In the genomic region with DNA sequence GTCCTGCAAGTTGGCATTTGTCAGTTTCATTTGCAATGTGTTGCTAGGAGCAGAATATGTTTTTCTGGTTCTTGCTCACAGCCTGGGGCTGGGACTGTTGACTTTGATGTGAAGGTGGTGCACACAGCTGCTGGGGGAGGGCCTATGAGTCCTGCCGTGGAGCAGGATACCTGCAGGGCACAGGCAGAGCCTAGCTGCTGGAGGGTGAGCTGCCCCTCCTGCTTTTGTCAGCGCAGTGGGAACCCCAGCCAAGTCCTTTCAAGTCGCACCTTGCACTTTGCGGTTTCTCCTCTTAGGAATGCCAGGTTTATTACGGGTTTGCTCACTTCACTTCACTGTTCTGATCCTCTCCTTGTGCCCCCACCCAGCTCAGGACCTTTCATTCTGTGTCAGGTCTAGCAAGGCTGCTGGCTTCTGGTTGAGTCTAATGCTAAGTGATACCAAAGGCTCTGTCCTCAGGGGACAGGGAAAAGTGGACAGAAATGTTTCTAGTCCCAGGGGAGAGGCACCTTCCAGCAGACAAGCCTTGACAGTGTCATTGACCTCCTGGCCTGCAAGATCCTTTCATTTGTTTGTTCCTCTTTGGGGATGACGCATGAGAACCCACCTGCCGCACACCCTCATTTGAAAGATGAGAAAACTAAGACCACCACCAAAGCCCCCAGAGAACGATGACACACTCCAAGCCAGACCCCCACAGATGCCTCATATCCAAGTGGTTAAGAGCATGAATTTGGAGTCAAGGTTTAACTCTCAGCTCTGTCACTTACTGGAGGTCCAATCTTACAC, we compare ENCODE assay signal across 15 cellular contexts. TPM values are rescaled to one million over a fixed set of nuclear protein-coding genes. Genes with fewer than 3 reads are reported as not detected.
DNase-seq lines count a peak whose midpoint lies in the region; ATAC-seq, FAIRE-seq and TF ChIP-seq lines count a peak whose summit lies in the region.
"Had no signal": no experiment of that assay in that cellular context is flagged by ENCODE, and none has a peak within 500 bp of the region (broad histone marks: within the 10 kb centered on the region; RNA-seq: fewer than 3 reads in every experiment).

No MANE protein-coding gene starts in this region.

- DNase-seq in GM12892 (ENCODE audit: insufficient read length) (no peak), NCI-H146 (lab: John Stamatoyannopoulos, UW) (peak; percentile 21), MCF 10A (ENCODE audit: unreplicated experiment) (peak; percentile 89), mucosa of gallbladder (ENCODE audit: low spot score) (peak; percentile 6), OCI-M1 (lab: John Stamatoyannopoulos, UW) (no peak), GM13977 (ENCODE audit: low spot score) (no peak)
- no peak for DNase-seq in NK-92 treated with Interleukin-12 subunit alpha and Interleukin-12 subunit beta, amount 100 ng/mL, for 24 hours (lab: John Stamatoyannopoulos, UW)
- DNase-seq: CD4-positive, CD25-positive, alpha-beta regulatory T cell; heart right ventricle; mesenchymal stem cell; SK-N-SH had no signal

- CTCF ChIA-PET in MCF 10A (lab: Yijun Ruan, JAX) = interaction anchor here (0.6 to 14.1 kb wide), 9 partner anchors 18 to 331 kb away, joined by 3 to 426 read pairs (median 4); no protein-coding TSS in a partner anchor

- FAIRE-seq in GM12892 (lab: Jason Lieb, UNC) = peak; percentile 5

- in situ Hi-C loops in GM13977 (cut with MboI; ENCODE audit: low pct_unique_long_range_greater_than_20kb, low sequenced_read_pairs, unreplicated experiment) = no loop called here

- H3K27ac Mint-ChIP-seq in MCF 10A (ENCODE audit: low read depth, unreplicated experiment) = no peak overlapping the region
- H3K27ac Mint-ChIP-seq: activated naive CD4-positive, alpha-beta T cell treated with anti-CD3 and anti-CD28 coated beads, Interleukin-2, amount 50 U/mL, for 24 hours; CD4-positive, CD25-positive, alpha-beta regulatory T cell; dendritic cell treated with granulocyte-macrophage colony-stimulating factor and Interleukin-4, amounts not matched to agents 40 ng/mL and 50 ng/mL, for 4 days had no signal

- H3K36me3 Mint-ChIP-seq in MCF 10A (ENCODE audit: insufficient read depth, unreplicated experiment) = no peaks in the 10 kb centered on the region
- H3K36me3 Mint-ChIP-seq: CD4-positive, CD25-positive, alpha-beta regulatory T cell had no signal

- peaks cover 19% of the 10 kb centered on the region for H3K4me1 Mint-ChIP-seq in MCF 10A (ENCODE audit: insufficient read depth, unreplicated experiment)
- H3K4me1 Mint-ChIP-seq: activated naive CD4-positive, alpha-beta T cell treated with anti-CD3 and anti-CD28 coated beads, Interleukin-2, amount 50 U/mL, for 24 hours; CD4-positive, CD25-positive, alpha-beta regulatory T cell had no signal

- H3K27me3 Mint-ChIP-seq in MCF 10A (ENCODE audit: insufficient read depth, unreplicated experiment) = peaks cover 14% of the 10 kb centered on the region

- POLR2A ChIA-PET in MCF 10A (lab: Yijun Ruan, JAX) = interaction anchor here (0.5 to 1.8 kb wide), 12 partner anchors 9 to 772 kb away, joined by 3 to 9 read pairs (median 4); no protein-coding TSS in a partner anchor

- no peak for TF ChIP-seq POLR2A in GM12892 (IDR thresholded peaks at IDR 0.05; ENCODE audit: low read depth, low read length)

- H3K4me3 Mint-ChIP-seq in MCF 10A (ENCODE audit: unreplicated experiment) = no peak overlapping the region
- H3K4me3 Mint-ChIP-seq: activated naive CD4-positive, alpha-beta T cell treated with anti-CD3 and anti-CD28 coated beads, Interleukin-2, amount 50 U/mL, for 24 hours; CD4-positive, CD25-positive, alpha-beta regulatory T cell; dendritic cell treated with granulocyte-macrophage colony-stimulating factor and Interleukin-4, amounts not matched to agents 40 ng/mL and 50 ng/mL, for 4 days had no signal

- TF ChIP-seq CTCF in MCF 10A (IDR thresholded peaks at IDR 0.05; ENCODE audit: unreplicated experiment) (no peak), GM13977 (IDR thresholded peaks at IDR 0.05; ENCODE audit: extremely low read depth, insufficient read depth, missing control alignments) (no peak)

- intact Hi-C loops in MCF 10A (cut with micrococcal nuclease) = no loop called here

- no peak for ATAC-seq in GM21367 (IDR thresholded peaks at IDR 0.05; ENCODE audit: unreplicated experiment)
- ATAC-seq: heart right ventricle had no signal

- no TSS peak for BruUV-seq in MCF 10A (replicated peaks; lab: Mats Ljungman, UMichigan)

- H3K9me3 Mint-ChIP-seq in MCF 10A (ENCODE audit: unreplicated experiment) = no peaks in the 10 kb centered on the region
- H3K9me3 Mint-ChIP-seq: dendritic cell treated with granulocyte-macrophage colony-stimulating factor and Interleukin-4, amounts not matched to agents 40 ng/mL and 50 ng/mL, for 4 days had no signal

RNA-seq across cellular contexts. Expression of a gene that starts 2.7 kb away (rescaled TPM):
- polyA plus RNA-seq in GM12892 (2012; ENCODE audit: missing spikeins) = not detected
- total RNA-seq in MCF 10A (2022) (not detected in 2 replicates), mucosa of gallbladder (not detected)
- total RNA-seq: CD4-positive, CD25-positive, alpha-beta regulatory T cell; heart right ventricle; temporal lobe had no signal
- polyA plus RNA-seq: CD4-positive, CD25-positive, alpha-beta regulatory T cell; heart right ventricle; SK-N-SH had no signal

RNA-seq across cellular contexts. Expression of a gene that starts 24.2 kb away (rescaled TPM):
- 27.5 TPM for polyA plus RNA-seq in GM12892 (2012; ENCODE audit: missing spikeins)
- total RNA-seq in MCF 10A (2022) = 46.7 and 60.3 TPM in 2 replicates
- 20.9 TPM for total RNA-seq in mucosa of gallbladder

Comparison
In these comparisons a context has a peak if more than half of its experiments do, and no peak if none do; other contexts are left out.
1. DNase-seq: peak in NCI-H146 (single experiment), MCF 10A (single experiment) and mucosa of gallbladder (single experiment); none in GM12892 (single experiment), NK-92 treated with Interleukin-12 subunit alpha and Interleukin-12 subunit beta, amount 100 ng/mL, for 24 hours (single experiment), OCI-M1 (single experiment) and GM13977 (single experiment).